8 cellular contexts compared by ENCODE assay signal in the genomic region with DNA sequence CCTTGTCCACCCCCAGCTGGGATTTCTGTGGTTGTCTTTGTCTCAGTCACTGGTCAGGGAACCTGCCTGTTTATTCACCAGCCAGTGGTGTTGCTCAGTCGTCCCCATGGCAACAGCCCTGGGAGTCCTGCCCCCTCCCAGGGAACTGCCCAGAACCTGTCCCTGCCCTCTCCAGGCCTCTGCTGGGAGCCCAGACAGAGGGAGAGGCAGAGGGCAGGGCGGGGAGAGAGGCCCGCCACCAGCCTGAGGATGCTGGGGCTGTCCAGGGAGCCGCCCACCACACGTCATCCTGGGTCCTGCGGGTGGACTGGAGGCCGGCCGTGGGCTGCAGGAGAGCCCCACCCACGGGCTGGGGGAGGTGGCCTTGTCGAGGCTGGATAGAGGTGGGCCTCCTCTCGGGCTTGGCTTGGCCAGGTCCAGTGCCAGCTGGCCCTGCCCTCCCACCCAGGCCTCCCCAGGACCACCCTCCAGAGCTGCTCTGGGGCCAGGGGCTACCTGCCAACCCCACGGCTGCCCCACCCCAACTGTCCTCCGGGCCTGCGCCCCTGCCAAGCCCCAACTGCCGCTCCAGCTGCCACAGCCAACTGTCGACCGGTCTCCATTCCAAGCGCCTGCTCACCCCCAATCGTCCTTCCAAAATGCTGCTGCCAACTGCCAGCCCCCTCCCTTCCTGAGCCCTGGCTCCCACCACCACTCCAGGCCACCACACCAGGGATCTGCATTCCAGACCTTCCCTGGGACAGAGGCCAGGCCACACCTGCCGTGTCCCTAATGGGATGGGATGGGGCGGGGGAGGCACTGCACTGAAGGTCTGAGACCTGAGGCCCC. TPM values are rescaled to one million over a fixed set of nuclear protein-coding genes. Genes with fewer than 3 reads are reported as not detected.
DNase-seq lines count a peak whose midpoint lies in the region; ATAC-seq and TF ChIP-seq lines count a peak whose summit lies in the region.
"Had no signal": no experiment of that assay in that cellular context is flagged by ENCODE, and none has a peak within 500 bp of the region (broad histone marks: within the 10 kb centered on the region; RNA-seq: fewer than 3 reads in every experiment).

No MANE protein-coding gene starts in this region.

- H3K36me3 Mint-ChIP-seq in type B pancreatic cell = no peaks in the 10 kb centered on the region

- H3K4me3 ChIP-seq in coronary artery = peak overlapping the region; percentile 47

- H3K9me3 Mint-ChIP-seq in type B pancreatic cell = no peaks in the 10 kb centered on the region

- DNase-seq in HCEC 1CT (peak; percentile 97), NCI-H748 treated with DMSO at 0.1 percent for 48 hours (lab: John Stamatoyannopoulos, UW) (peak; percentile 33), coronary artery (ENCODE audit: low spot score) (peak; percentile 90), left colon (peak; percentile 78 to 95), type B pancreatic cell (ENCODE audit: extremely low spot score, unreplicated experiment) (no peak)
- DNase-seq in activated CD8-positive, alpha-beta memory T cell treated with anti-CD3 and anti-CD28 coated beads, Interleukin-2, amount 50 U/mL, for 4 hours = no peak

- H3K27me3 Mint-ChIP-seq in type B pancreatic cell = no peaks in the 10 kb centered on the region

- H3K4me1 Mint-ChIP-seq in type B pancreatic cell (ENCODE audit: unreplicated experiment) = peaks cover 10% of the 10 kb centered on the region

- ATAC-seq in left colon (peak; percentile 80), GM18868 (IDR thresholded peaks at IDR 0.05; ENCODE audit: unreplicated experiment) (no peak)

- H3K27ac Mint-ChIP-seq in type B pancreatic cell = peak overlapping the region; percentile 56

- intact Hi-C loops in left colon (cut with DNase I, micrococcal nuclease) = no loop called here

- TF ChIP-seq CTCF in coronary artery (IDR thresholded peaks at IDR 0.05) (no peak), type B pancreatic cell (conservative IDR thresholded peaks at IDR 0.05) (no peak)

- peak overlapping the region; percentile 35 to 91 for H3K27ac ChIP-seq in coronary artery

- peak overlapping the region; percentile 76 for H3K4me3 Mint-ChIP-seq in type B pancreatic cell

RNA-seq across cellular contexts. Expression of a gene that starts 4.2 kb away (rescaled TPM):
- total RNA-seq in left colon = 1 to 10 TPM; 3.0 to 5.6 TPM
- total RNA-seq in type B pancreatic cell (ENCODE audit: low replicate concordance) = 9.8 and 13.6 TPM in 2 replicates

RNA-seq across cellular contexts. Expression of a gene that starts 26.1 kb away (rescaled TPM):
- not detected for total RNA-seq in left colon
- not detected in 2 replicates for total RNA-seq in type B pancreatic cell (ENCODE audit: low replicate concordance)
- total RNA-seq: T-helper 2 cell treated with Interferon-gamma antibody and Interleukin-4, amounts not matched to agents 100 ng/mL and 5 ng/mL, for 36 hours had no signal

RNA-seq across cellular contexts. Expression of a gene that starts 29.8 kb away (rescaled TPM):
- total RNA-seq in left colon = 10 to 100 TPM; 49.5 to 58.5 TPM
- 76.5 and 96.3 TPM in 2 replicates for total RNA-seq in type B pancreatic cell (ENCODE audit: low replicate concordance)

RNA-seq across cellular contexts. Expression of a gene that starts 59.7 kb away (rescaled TPM):
- total RNA-seq in left colon (10 to 100 TPM; 55.3 to 79.4 TPM), type B pancreatic cell (ENCODE audit: low replicate concordance) (44.1 and 51.9 TPM in 2 replicates)

Comparison
In these comparisons a context has a peak if more than half of its experiments do, and no peak if none do; other contexts are left out.
1. DNase-seq: peak in HCEC 1CT (single experiment), NCI-H748 treated with DMSO at 0.1 percent for 48 hours (single experiment), coronary artery (single experiment) and left colon (2 of 2); none in type B pancreatic cell (single experiment) and activated CD8-positive, alpha-beta memory T cell treated with anti-CD3 and anti-CD28 coated beads, Interleukin-2, amount 50 U/mL, for 4 hours (single experiment).